Comparison of ENCODE assay signal across 26 cellular contexts in the genomic region with DNA sequence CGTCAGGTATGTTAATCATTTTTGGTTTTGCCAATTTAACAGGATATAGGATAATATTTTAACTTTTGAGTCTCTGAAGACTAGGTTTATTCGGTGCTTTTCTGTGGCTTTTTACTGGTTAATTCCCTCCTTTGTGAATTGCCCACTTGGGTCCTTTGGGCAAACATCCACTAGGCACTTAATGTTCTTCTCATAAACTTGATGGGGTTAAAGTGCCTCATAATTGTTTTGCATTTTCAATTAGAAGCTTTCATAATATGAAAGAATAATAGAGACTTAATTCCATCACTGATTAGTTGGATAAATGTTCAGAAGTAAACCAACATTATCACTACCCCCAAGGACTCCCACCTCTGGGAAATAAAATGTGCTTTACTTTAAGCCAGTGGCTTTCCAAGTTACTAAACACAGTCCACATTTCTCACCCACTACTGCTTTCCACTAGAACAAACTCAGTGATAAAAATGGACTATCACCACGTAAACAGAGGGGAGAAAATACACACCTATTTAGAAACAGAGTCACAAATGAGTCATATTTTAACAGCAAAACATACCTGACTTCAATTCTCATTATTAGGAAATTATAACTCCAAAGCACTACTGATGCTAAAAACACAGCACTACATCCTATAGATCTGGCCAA.
"Had no signal": no experiment of that assay in that cellular context is flagged by ENCODE, and none has a peak within 500 bp of the region (broad histone marks: within the 10 kb centered on the region; RNA-seq: fewer than 3 reads in every experiment).

No MANE protein-coding gene starts in this region.

- H3K36me3 Mint-ChIP-seq: activated naive CD4-positive, alpha-beta T cell treated with anti-CD3 and anti-CD28 coated beads, Interleukin-2, amount 10 ng/mL, durations not matched to agents 7 days and 5 days; memory B cell; natural killer cell; stimulated activated memory B cell treated with anti-CD40 and anti-IgM and Interleukin-4, amounts not matched to agents 10 μg/mL and 1 μg/mL and 100 μg/mL, for 72 hours had no signal

- H3K9me3 ChIP-seq: gastrocnemius medialis, heart left ventricle, spleen, thoracic aorta, upper lobe of left lung had no signal

- H3K4me1 Mint-ChIP-seq: activated naive CD4-positive, alpha-beta T cell treated with anti-CD3 and anti-CD28 coated beads, Interleukin-2, amount 10 ng/mL, durations not matched to agents 7 days and 5 days; activated naive CD8-positive, alpha-beta T cell treated with anti-CD3 and anti-CD28 coated beads, Interleukin-2, amount 50 U/mL, for 24 hours; memory B cell; natural killer cell; stimulated activated memory B cell treated with anti-CD40 and anti-IgM and Interleukin-4, amounts not matched to agents 10 μg/mL and 1 μg/mL and 100 μg/mL, for 72 hours had no signal

- DNase-seq: activated CD4-positive, alpha-beta T cell treated with anti-CD3 and anti-CD28 coated beads for 48 hours; activated CD4-positive, CD25-positive, alpha-beta regulatory T cell; activated CD8-positive, alpha-beta T cell treated with anti-CD3 and anti-CD28 coated beads for 36 hours; activated effector memory CD4-positive, alpha-beta T cell treated with Interleukin-2 at 50 U/mL for 16 hours; activated naive CD4-positive, alpha-beta T cell treated with anti-CD3 and anti-CD28 coated beads, Interleukin-2, amount 10 ng/mL, durations not matched to agents 7 days and 5 days; activated naive CD8-positive, alpha-beta T cell treated with anti-CD3 and anti-CD28 coated beads, Interleukin-2, amount 50 U/mL, for 24 hours; activated T-cell treated with anti-CD3 and anti-CD28 coated beads, Interleukin-2, amount 50 U/mL, for 4 hours; anterior cingulate cortex; erythroblast; gastrocnemius medialis; heart left ventricle; kidney glomerular epithelial cell; left ventricle myocardium superior; natural killer cell; nucleus accumbens; posterior cingulate gyrus; spleen; stimulated activated CD4-positive, alpha-beta T cell treated with anti-CD3 and anti-CD28 coated beads, Interleukin-4, amount 100 ng/mL, for 4 hours; T1000; upper lobe of left lung had no signal

- H3K36me3 ChIP-seq: gastrocnemius medialis, heart left ventricle, spleen, thoracic aorta, upper lobe of left lung had no signal

- ATAC-seq: activated CD8-positive, alpha-beta T cell treated with anti-CD3 and anti-CD28 coated beads for 36 hours; activated naive CD8-positive, alpha-beta T cell treated with anti-CD3 and anti-CD28 coated beads, Interleukin-2, amount 50 U/mL, for 24 hours; activated T-cell treated with anti-CD3 and anti-CD28 coated beads, Interleukin-2, amount 50 U/mL, for 4 hours; gastrocnemius medialis; heart left ventricle; left ventricle myocardium superior; natural killer cell; stimulated activated memory B cell treated with anti-CD40 and anti-IgM and Interleukin-4, amounts not matched to agents 10 μg/mL and 1 μg/mL and 100 μg/mL, for 72 hours had no signal

- H3K4me3 Mint-ChIP-seq: activated CD8-positive, alpha-beta T cell treated with anti-CD3 and anti-CD28 coated beads for 36 hours; activated naive CD4-positive, alpha-beta T cell treated with anti-CD3 and anti-CD28 coated beads, Interleukin-2, amount 10 ng/mL, durations not matched to agents 7 days and 5 days; activated naive CD8-positive, alpha-beta T cell treated with anti-CD3 and anti-CD28 coated beads, Interleukin-2, amount 50 U/mL, for 24 hours; activated T-cell treated with anti-CD3 and anti-CD28 coated beads, Interleukin-2, amount 50 U/mL, for 4 hours; brain; memory B cell; natural killer cell; stimulated activated memory B cell treated with anti-CD40 and anti-IgM and Interleukin-4, amounts not matched to agents 10 μg/mL and 1 μg/mL and 100 μg/mL, for 72 hours had no signal

- H3K27me3 ChIP-seq: gastrocnemius medialis, heart left ventricle, spleen, upper lobe of left lung had no signal

- H3K27ac ChIP-seq: coronary artery, gastrocnemius medialis, heart left ventricle, spleen, thoracic aorta, upper lobe of left lung had no signal

- H3K4me3 ChIP-seq: coronary artery, gastrocnemius medialis, heart left ventricle, spleen, thoracic aorta, upper lobe of left lung had no signal

- FAIRE-seq: endometrium had no signal

- H3K27ac Mint-ChIP-seq: activated CD8-positive, alpha-beta T cell treated with anti-CD3 and anti-CD28 coated beads for 36 hours; activated naive CD4-positive, alpha-beta T cell treated with anti-CD3 and anti-CD28 coated beads, Interleukin-2, amount 10 ng/mL, durations not matched to agents 7 days and 5 days; activated naive CD8-positive, alpha-beta T cell treated with anti-CD3 and anti-CD28 coated beads, Interleukin-2, amount 50 U/mL, for 24 hours; memory B cell; natural killer cell; stimulated activated memory B cell treated with anti-CD40 and anti-IgM and Interleukin-4, amounts not matched to agents 10 μg/mL and 1 μg/mL and 100 μg/mL, for 72 hours had no signal

- H3K9me3 Mint-ChIP-seq: activated CD8-positive, alpha-beta T cell treated with anti-CD3 and anti-CD28 coated beads for 36 hours; activated naive CD4-positive, alpha-beta T cell treated with anti-CD3 and anti-CD28 coated beads, Interleukin-2, amount 10 ng/mL, durations not matched to agents 7 days and 5 days; activated naive CD8-positive, alpha-beta T cell treated with anti-CD3 and anti-CD28 coated beads, Interleukin-2, amount 50 U/mL, for 24 hours; activated T-cell treated with anti-CD3 and anti-CD28 coated beads, Interleukin-2, amount 50 U/mL, for 4 hours; brain; memory B cell; natural killer cell; stimulated activated memory B cell treated with anti-CD40 and anti-IgM and Interleukin-4, amounts not matched to agents 10 μg/mL and 1 μg/mL and 100 μg/mL, for 72 hours had no signal

- H3K27me3 Mint-ChIP-seq: brain; stimulated activated memory B cell treated with anti-CD40 and anti-IgM and Interleukin-4, amounts not matched to agents 10 μg/mL and 1 μg/mL and 100 μg/mL, for 72 hours had no signal
